In the genomic region with DNA sequence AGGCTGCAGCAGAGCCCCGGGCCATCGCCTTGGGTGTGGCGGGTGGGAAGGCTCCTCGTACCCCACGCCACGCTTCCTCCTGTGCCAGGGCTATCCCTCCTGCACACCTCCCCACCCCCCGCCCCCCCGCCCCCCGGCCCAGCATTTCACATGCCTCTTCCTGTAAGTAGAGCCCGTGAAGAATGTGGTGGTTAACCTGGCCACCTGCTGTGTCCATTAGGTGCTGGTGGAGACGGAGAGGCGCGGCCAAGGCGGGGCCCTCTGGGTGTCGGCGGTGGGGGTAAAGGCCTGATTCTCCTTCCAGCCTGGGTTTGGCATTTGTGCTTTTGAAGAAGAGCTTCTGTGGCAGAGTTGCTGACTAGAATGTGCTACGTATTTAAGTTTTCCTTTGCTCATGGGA, we compare ENCODE assay signal across 17 cellular contexts.
DNase-seq lines count a peak whose midpoint lies in the region; ATAC-seq, FAIRE-seq and TF ChIP-seq lines count a peak whose summit lies in the region.
"Had no signal": no experiment of that assay in that cellular context is flagged by ENCODE, and none has a peak within 500 bp of the region (broad histone marks: within the 10 kb centered on the region; RNA-seq: fewer than 3 reads in every experiment).

No MANE protein-coding gene starts in this region.

- WGBS in H9 (ENCODE audit: extremely low coverage, insufficient read length, low lambda C conversion rate) = no CpG with 5 or more reads among the region's 17 CpGs
- WGBS in H1 (ENCODE audit: extremely low coverage in 1 of 2, insufficient coverage in 1 of 2, insufficient read length in 1 of 2, insufficient replicate concordance in 2 of 2, low coverage in 1 of 2, low lambda C conversion rate in 2 of 2, missing lambda C conversion rate in 1 of 2), 2 experiments = 72% methylated on average over 5 of the region's 17 CpGs; no CpG with 5 or more reads in 1 of the 2 experiments
- WGBS in neuronal stem cell (ENCODE audit: extremely low coverage in 2 of 2, insufficient read length in 2 of 2, insufficient replicate concordance in 1 of 2), 2 donors = no CpG with 5 or more reads among the region's 17 CpGs
- 83 to 87% methylated on average over 17 of the region's 17 CpGs for WGBS in lower leg skin, 2 donors

- TF ChIP-seq CTCF in H9 (conservative IDR thresholded peaks at IDR 0.05) = no peak
- TF ChIP-seq CTCF in H1 (IDR thresholded peaks at IDR 0.05; ENCODE audit: control extremely low read depth in 1 of 3, insufficient read depth in 1 of 3, low read depth in 1 of 3, low read length in 3 of 3) = no peak
- TF ChIP-seq CTCF in lower leg skin (IDR thresholded peaks at IDR 0.05) = no peak

- H4K5ac ChIP-seq in H9 (ENCODE audit: insufficient read length, low read depth, low read length) (no peak overlapping the region), H1 (ENCODE audit: insufficient read length, low read depth, low read length) (no peak overlapping the region)

- H3K27me3 Mint-ChIP-seq in H9 (ENCODE audit: low read depth) = no peaks in the 10 kb centered on the region; the same call in none of the 2 replicates
- H3K27me3 Mint-ChIP-seq in activated CD8-positive, alpha-beta memory T cell treated with anti-CD3 and anti-CD28 coated beads, Interleukin-2, amount 10 ng/mL, durations not matched to agents 7 days and 5 days = peaks cover 28% of the 10 kb centered on the region

- H3K23me2 ChIP-seq in H9 (ENCODE audit: insufficient read length, low read depth, low read length, poor library complexity, severe bottlenecking) (no peaks in the 10 kb centered on the region), H1 (ENCODE audit: low read depth, low read length) (no peaks in the 10 kb centered on the region)

- H3K4me1 ChIP-seq in H9 (ENCODE audit: insufficient read depth, low read length) (peaks cover 1% of the 10 kb centered on the region; the same call in 1 of the 2 replicates), H1 (replicated peaks in 1 of 4; ENCODE audit: control insufficient read depth in 3 of 4, insufficient read depth in 4 of 4, low read length in 3 of 4) (peaks cover 0 to 3% (median 0%) of the 10 kb centered on the region in 4 experiments; a peak in 1 of 7 replicates), neuronal stem cell (ENCODE audit: control insufficient read depth in 2 of 2, insufficient read depth in 1 of 2, low read depth in 1 of 2, low read length in 2 of 2) (peaks cover 2 to 4% of the 10 kb centered on the region in 2 donors)
- H3K4me1 ChIP-seq: HAP-1, SJSA1 had no signal

- H2BK5ac ChIP-seq in H9 (ENCODE audit: insufficient read length, low read length) = no peak overlapping the region
- H2BK5ac ChIP-seq in H1 (ENCODE audit: low read depth, low read length) = 0 out of 2 replicates have a peak overlapping the region, but pooled peaks have one; percentile 40
- H2BK5ac ChIP-seq in neuronal stem cell (ENCODE audit: low read length) = no peak overlapping the region

- H4K20me1 ChIP-seq in H9 (ENCODE audit: control insufficient read depth, insufficient read depth, insufficient read length) = no peaks in the 10 kb centered on the region
- no peaks in the 10 kb centered on the region for H4K20me1 ChIP-seq in H1 (replicated peaks in 1 of 2; ENCODE audit: control insufficient read depth in 1 of 2, insufficient read depth in 2 of 2, low read length in 2 of 2)
- H4K20me1 ChIP-seq: BLaER1 had no signal

- H4K8ac ChIP-seq in H9 (replicated peaks; ENCODE audit: insufficient read length, low read depth, low read length) (no peak overlapping the region), H1 (ENCODE audit: extremely low read depth, insufficient read depth, low read length) (peak overlapping the region; percentile 11; the same call in 1 of the 2 replicates), neuronal stem cell (ENCODE audit: low read depth, low read length) (no peak overlapping the region)

- TF ChIP-seq POLR2A in H1 (IDR thresholded peaks at IDR 0.05; ENCODE audit: control extremely low read depth in 1 of 2, low read depth in 2 of 2, low read length in 2 of 2) (no peak), lower leg skin (IDR thresholded peaks at IDR 0.05) (no peak)

- no peak overlapping the region for H3K56ac ChIP-seq in H9 (ENCODE audit: insufficient read length, low read depth, low read length)
- no peak overlapping the region for H3K56ac ChIP-seq in H1 (replicated peaks; ENCODE audit: insufficient read length, low read depth, low read length)

- H3K36me3 Mint-ChIP-seq in H9 (ENCODE audit: insufficient read depth in 1 of 3, low read depth in 3 of 3) = no peaks in the 10 kb centered on the region
- no peaks in the 10 kb centered on the region for H3K36me3 Mint-ChIP-seq in activated CD8-positive, alpha-beta memory T cell treated with anti-CD3 and anti-CD28 coated beads, Interleukin-2, amount 10 ng/mL, durations not matched to agents 7 days and 5 days
- H3K36me3 Mint-ChIP-seq: CD8-positive, alpha-beta memory T cell had no signal

- H2BK12ac ChIP-seq in H9 (ENCODE audit: insufficient read length, low read depth, low read length) (no peak overlapping the region), H1 (ENCODE audit: low read depth, low read length) (no peak overlapping the region; the same call in 1 of the 2 replicates), neuronal stem cell (ENCODE audit: low read length) (no peak overlapping the region)

- H4K91ac ChIP-seq in H9 (ENCODE audit: insufficient read length, low read depth, low read length) (no peak overlapping the region), H1 (replicated peaks; ENCODE audit: insufficient read length, low read length) (no peak overlapping the region), neuronal stem cell (ENCODE audit: low read depth, low read length, poor library complexity) (no peak overlapping the region)

- H3K4me2 ChIP-seq in H9 (ENCODE audit: insufficient read depth, insufficient read length, low read length) (no peak overlapping the region), H1 (ENCODE audit: insufficient read depth in 1 of 2, low read depth in 2 of 2, low read length in 2 of 2) (no peak overlapping the region), neuronal stem cell (ENCODE audit: insufficient read depth, low read length, poor library complexity, severe bottlenecking) (no peak overlapping the region)
- H3K4me2 ChIP-seq: BLaER1 had no signal

- no peak for ATAC-seq in GM18511 (IDR thresholded peaks at IDR 0.05; ENCODE audit: unreplicated experiment)
- no peak for ATAC-seq in activated CD8-positive, alpha-beta memory T cell treated with anti-CD3 and anti-CD28 coated beads, Interleukin-2, amount 10 ng/mL, durations not matched to agents 7 days and 5 days
- ATAC-seq: K562, Panc1 had no signal

- DNase-seq in H9 = peak; percentile 52
- peak; percentile 47 for DNase-seq in NCI-H2107 treated with DMSO at 0.1 percent for 48 hours (lab: John Stamatoyannopoulos, UW; ENCODE audit: unreplicated experiment)
- DNase-seq in H1 (ENCODE audit: low read depth in 1 of 2, low spot score in 2 of 2) = no peak
- DNase-seq in neuronal stem cell (ENCODE audit: low spot score) = no peak
- DNase-seq in activated CD8-positive, alpha-beta memory T cell treated with anti-CD3 and anti-CD28 coated beads, Interleukin-2, amount 50 U/mL, for 48 hours = no peak
- no peak for DNase-seq in activated CD8-positive, alpha-beta memory T cell treated with anti-CD3 and anti-CD28 coated beads, Interleukin-2, amount 10 ng/mL, durations not matched to agents 7 days and 5 days
- DNase-seq in lower leg skin (ENCODE audit: low spot score in 2 of 2) = no peak
- DNase-seq: CD8-positive, alpha-beta memory T cell; DMS79; NCI-H1694 treated with DMSO at 0.1 percent for 48 hours; NCI-H2171 had no signal

- H3K4ac ChIP-seq in H9 (ENCODE audit: low read depth, low read length) = no peak overlapping the region
- H3K4ac ChIP-seq in H1 (replicated peaks; ENCODE audit: insufficient read length, low read depth, low read length) = no peak overlapping the region
- H3K4ac ChIP-seq in neuronal stem cell (ENCODE audit: low read length) = no peak overlapping the region

- H3K4me3 ChIP-seq in H1 (ENCODE audit: extremely low read depth in 1 of 4, insufficient read depth in 2 of 4, low read depth in 3 of 4, low read length in 4 of 4) = no peak overlapping the region
- no peak overlapping the region for H3K4me3 ChIP-seq in neuronal stem cell (ENCODE audit: low read length in 2 of 2)
- H3K4me3 ChIP-seq in lower leg skin (ENCODE audit: low read depth, poor library complexity, severe bottlenecking) = no peak overlapping the region
- H3K4me3 ChIP-seq: BLaER1, HAP-1, K562, SJSA1 had no signal

- no peak overlapping the region for H3T11ph ChIP-seq in H9 (ENCODE audit: low read length)

- no peak for TF ChIP-seq EP300 in H1 (IDR thresholded peaks at IDR 0.05; ENCODE audit: borderline replicate concordance in 1 of 2, low read depth in 2 of 2, low read length in 2 of 2)

- H3K27ac Mint-ChIP-seq in H9 = peak overlapping the region in 1 of 3 experiments; percentile 62; a peak in 1 of 7 replicates
- H3K27ac Mint-ChIP-seq in activated CD8-positive, alpha-beta memory T cell treated with anti-CD3 and anti-CD28 coated beads, Interleukin-2, amount 10 ng/mL, durations not matched to agents 7 days and 5 days = no peak overlapping the region
- H3K27ac Mint-ChIP-seq: CD8-positive, alpha-beta memory T cell had no signal

- no peak overlapping the region for H2BK15ac ChIP-seq in H9 (ENCODE audit: low read depth, low read length)
- no peak overlapping the region for H2BK15ac ChIP-seq in H1 (ENCODE audit: low read length)
- H2BK15ac ChIP-seq in neuronal stem cell (ENCODE audit: low read length) = peak overlapping the region; percentile 15

- H3K79me1 ChIP-seq in H9 (ENCODE audit: insufficient read depth, low read depth, low read length, poor library complexity, severe bottlenecking) (no peaks in the 10 kb centered on the region), H1 (ENCODE audit: low read depth, low read length) (no peaks in the 10 kb centered on the region), neuronal stem cell (ENCODE audit: low read depth, low read length) (no peaks in the 10 kb centered on the region)

- no peak overlapping the region for H3K9ac ChIP-seq in H9 (ENCODE audit: extremely low read depth, insufficient read length, low read length)
- H3K9ac ChIP-seq in H1 (replicated peaks in 1 of 4; ENCODE audit: extremely low read depth in 1 of 4, low read depth in 3 of 4, low read length in 3 of 4) = no peak overlapping the region
- no peak overlapping the region for H3K9ac ChIP-seq in neuronal stem cell (ENCODE audit: low read depth, low read length, poor library complexity)
- H3K9ac ChIP-seq: BLaER1 had no signal

- no peak overlapping the region for H2AK5ac ChIP-seq in H9 (ENCODE audit: insufficient read length, low read length)
- H2AK5ac ChIP-seq in H1 (ENCODE audit: low read depth, low read length) = peak overlapping the region; percentile 9; the same call in 1 of the 2 replicates
- H2AK5ac ChIP-seq in neuronal stem cell (ENCODE audit: low read depth, low read length) = no peak overlapping the region

- H3K9me3 Mint-ChIP-seq in H9 = no peaks in the 10 kb centered on the region
- no peaks in the 10 kb centered on the region for H3K9me3 Mint-ChIP-seq in activated CD8-positive, alpha-beta memory T cell treated with anti-CD3 and anti-CD28 coated beads, Interleukin-2, amount 10 ng/mL, durations not matched to agents 7 days and 5 days (ENCODE audit: low read depth)
- H3K9me3 Mint-ChIP-seq: CD8-positive, alpha-beta memory T cell had no signal

- no peaks in the 10 kb centered on the region for H3K9me3 ChIP-seq in H9 (ENCODE audit: control insufficient read depth, low read depth, low read length)
- H3K9me3 ChIP-seq in H1 (ENCODE audit: insufficient read depth in 2 of 2, low read depth in 1 of 2, low read length in 1 of 2) = no peaks in the 10 kb centered on the region
- H3K9me3 ChIP-seq in neuronal stem cell (replicated peaks in 1 of 2; ENCODE audit: control insufficient read depth in 2 of 2, insufficient read depth in 1 of 2, low read depth in 1 of 2, low read length in 2 of 2) = no peaks in the 10 kb centered on the region
- H3K9me3 ChIP-seq: BLaER1, HAP-1, SJSA1 had no signal

- H3K27me3 ChIP-seq in H9 (ENCODE audit: insufficient read depth, low read length) (no peaks in the 10 kb centered on the region), H1 (replicated peaks in 1 of 4; ENCODE audit: control insufficient read depth in 3 of 4, extremely low read depth in 1 of 4, insufficient read depth in 3 of 4, low read length in 3 of 4) (no peaks in the 10 kb centered on the region), neuronal stem cell (ENCODE audit: control insufficient read depth in 3 of 3, insufficient read depth in 3 of 3, low read depth in 1 of 3, low read length in 3 of 3) (no peaks in the 10 kb centered on the region)
- H3K27me3 ChIP-seq: BLaER1, SJSA1 had no signal

- H3K36me3 ChIP-seq in H1 (ENCODE audit: control insufficient read depth in 2 of 4, insufficient read depth in 4 of 4, low read length in 3 of 4) = no peaks in the 10 kb centered on the region
- no peaks in the 10 kb centered on the region for H3K36me3 ChIP-seq in neuronal stem cell (replicated peaks in 1 of 2; ENCODE audit: control insufficient read depth in 2 of 2, insufficient read depth in 2 of 2, low read length in 2 of 2)
- H3K36me3 ChIP-seq: BLaER1, HAP-1, SJSA1 had no signal

- H2AFZ ChIP-seq in H9 (ENCODE audit: low read length) (no peak overlapping the region), H1 (ENCODE audit: low read length) (no peak overlapping the region), neuronal stem cell (ENCODE audit: low read length) (no peak overlapping the region)

- no peak for FAIRE-seq in H1 (lab: Jason Lieb, UNC)
- FAIRE-seq: K562 had no signal

- H2BK120ac ChIP-seq in H9 (ENCODE audit: low read depth, low read length, poor library complexity, severe bottlenecking) (no peak overlapping the region), H1 (replicated peaks; ENCODE audit: low read depth, low read length) (no peak overlapping the region), neuronal stem cell (ENCODE audit: low read depth, low read length) (no peak overlapping the region)

- H3K27ac ChIP-seq in H9 (ENCODE audit: insufficient read length, low read depth, low read length) (no peak overlapping the region), H1 (ENCODE audit: low read depth, low read length) (no peak overlapping the region), neuronal stem cell (replicated peaks; ENCODE audit: low read length) (no peak overlapping the region)
- H3K27ac ChIP-seq: BLaER1, SJSA1 had no signal

- no peak for TF ChIP-seq RAD21 in H1 (IDR thresholded peaks at IDR 0.05 in 1 of 2, conservative IDR thresholded peaks at IDR 0.05 in 1 of 2; ENCODE audit: low read depth in 2 of 2, low read length in 2 of 2)

- H3K23ac ChIP-seq in H9 (ENCODE audit: insufficient read length, low read depth, low read length) (no peak overlapping the region), H1 (ENCODE audit: insufficient read length) (no peak overlapping the region), neuronal stem cell (ENCODE audit: low read depth, low read length, poor library complexity) (no peak overlapping the region)

- no peak overlapping the region for H3K4me3 Mint-ChIP-seq in H9
- H3K4me3 Mint-ChIP-seq in activated CD8-positive, alpha-beta memory T cell treated with anti-CD3 and anti-CD28 coated beads, Interleukin-2, amount 10 ng/mL, durations not matched to agents 7 days and 5 days = no peak overlapping the region
- H3K4me3 Mint-ChIP-seq: CD8-positive, alpha-beta memory T cell had no signal

- H2BK20ac ChIP-seq in H9 (ENCODE audit: low read depth, low read length, poor library complexity, severe bottlenecking) = no peak overlapping the region
- H2BK20ac ChIP-seq in H1 (ENCODE audit: low read length) = no peak overlapping the region

- H3K14ac ChIP-seq in H9 (ENCODE audit: insufficient read depth, low read length) (no peak overlapping the region), H1 (ENCODE audit: insufficient read length) (no peak overlapping the region), neuronal stem cell (ENCODE audit: low read length) (no peak overlapping the region)

- CTCF ChIA-PET in H1 (lab: Charles Lee; ENCODE audit: partially characterized antibody) = interaction anchor here (1.0 to 4.0 kb wide), 3 partner anchors 11 to 327 kb away, joined by 4 to 12 read pairs (median 4); no protein-coding TSS in a partner anchor
- CTCF ChIA-PET in activated CD8-positive, alpha-beta memory T cell treated with anti-CD3 and anti-CD28 coated beads, Interleukin-2, amount 10 ng/mL, durations not matched to agents 7 days and 5 days (lab: Charles Lee) = no interaction called here

- POLR2A ChIA-PET in H1 (lab: Charles Lee; ENCODE audit: partially characterized antibody) = no interaction called here

- peaks cover 21 to 22% of the 10 kb centered on the region in 2 experiments for H3K4me1 Mint-ChIP-seq in H9
- H3K4me1 Mint-ChIP-seq in activated CD8-positive, alpha-beta memory T cell treated with anti-CD3 and anti-CD28 coated beads, Interleukin-2, amount 10 ng/mL, durations not matched to agents 7 days and 5 days = no peaks in the 10 kb centered on the region
- H3K4me1 Mint-ChIP-seq: CD8-positive, alpha-beta memory T cell had no signal

- intact Hi-C loops in lower leg skin (cut with DNase I; ENCODE audit: low total_unique reads) = loop anchor here (10.0 kb wide), 1 partner anchor 344 kb away; no protein-coding TSS in a partner anchor

- H3K79me2 ChIP-seq in H9 (ENCODE audit: insufficient read depth, low read length) (no peaks in the 10 kb centered on the region), H1 (ENCODE audit: control insufficient read depth in 1 of 2, insufficient read depth in 2 of 2, low read length in 2 of 2) (no peaks in the 10 kb centered on the region)

- H3K18ac ChIP-seq in H9 (ENCODE audit: insufficient read length, low read depth, low read length) (no peak overlapping the region), H1 (ENCODE audit: extremely low read depth, low read length) (0 out of 2 replicates have a peak overlapping the region, but pooled peaks have one; percentile 84), neuronal stem cell (ENCODE audit: low read length) (peak overlapping the region; percentile 77)

Comparison
In these comparisons a context has a peak if more than half of its experiments do, and no peak if none do; other contexts are left out.
1. DNase-seq: peak in H9 (single experiment) and NCI-H2107 treated with DMSO at 0.1 percent for 48 hours (single experiment); none in H1 (0 of 2), neuronal stem cell (single experiment), activated CD8-positive, alpha-beta memory T cell treated with anti-CD3 and anti-CD28 coated beads, Interleukin-2, amount 50 U/mL, for 48 hours (single experiment), activated CD8-positive, alpha-beta memory T cell treated with anti-CD3 and anti-CD28 coated beads, Interleukin-2, amount 10 ng/mL, durations not matched to agents 7 days and 5 days (single experiment) and lower leg skin (0 of 2).